Comparison of ENCODE assay signal across 28 cellular contexts in the genomic region with DNA sequence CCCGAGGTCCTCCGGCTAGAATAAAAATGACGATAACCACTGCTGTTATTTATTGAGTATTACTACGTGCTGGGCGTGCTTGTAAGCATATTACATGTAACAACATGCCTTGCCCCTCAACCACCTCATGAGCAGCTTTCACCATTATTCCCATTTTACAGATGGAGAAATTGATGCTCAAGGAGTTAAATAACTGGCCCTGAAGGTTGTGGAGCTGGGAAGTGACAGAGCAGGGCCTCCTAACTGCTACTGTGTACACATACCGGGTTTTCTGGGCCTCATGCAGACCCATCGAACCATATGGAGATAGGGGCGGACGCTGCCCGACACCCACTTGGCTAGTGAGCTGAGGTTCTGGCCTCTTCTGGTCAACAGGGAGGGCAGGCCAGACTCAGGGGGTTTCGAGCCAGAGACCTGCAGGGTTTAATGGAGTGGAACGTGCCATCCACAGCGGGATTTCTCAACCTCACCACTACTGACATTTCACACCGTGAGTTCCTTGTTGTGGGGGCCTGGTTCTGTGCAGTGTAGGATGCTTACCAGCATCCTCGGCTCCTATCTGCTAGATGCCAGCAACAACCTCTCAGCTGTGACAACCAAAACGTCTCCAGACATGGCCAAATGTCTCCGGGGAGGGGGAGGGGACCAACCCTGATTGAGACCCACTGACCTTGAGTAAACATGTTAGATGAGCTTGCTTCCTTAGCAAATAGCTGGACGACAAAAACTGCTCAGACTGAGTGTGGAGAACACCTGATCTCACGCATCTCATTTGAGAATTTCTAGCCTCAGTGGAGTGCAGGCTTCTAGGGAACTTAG.
DNase-seq lines count a peak whose midpoint lies in the region; ATAC-seq and TF ChIP-seq lines count a peak whose summit lies in the region.
"Had no signal": no experiment of that assay in that cellular context is flagged by ENCODE, and none has a peak within 500 bp of the region (broad histone marks: within the 10 kb centered on the region; RNA-seq: fewer than 3 reads in every experiment).

No MANE protein-coding gene starts in this region.

- H3K27me3 Mint-ChIP-seq in type B pancreatic cell (no peaks in the 10 kb centered on the region), GM23338 (ENCODE audit: insufficient read depth, low read depth, poor library complexity) (peaks cover 3% of the 10 kb centered on the region)
- H3K27me3 Mint-ChIP-seq: activated naive CD4-positive, alpha-beta T cell treated with anti-CD3 and anti-CD28 coated beads, Interleukin-2, amount 50 U/mL, for 24 hours had no signal

- CTCF ChIA-PET in RWPE1 (lab: Yijun Ruan, JAX) = interaction anchor here (0.6 kb wide), 1 partner anchor 65 kb away, joined by 4 read pairs; no protein-coding TSS in a partner anchor

- H3K36me3 ChIP-seq in iPS-20b (ENCODE audit: insufficient read depth, low read depth, low read length) (no peaks in the 10 kb centered on the region), GM23338 (ENCODE audit: insufficient read depth) (no peaks in the 10 kb centered on the region)
- H3K36me3 ChIP-seq: brain microvascular endothelial cell, gastrocnemius medialis, SJSA1, tibial nerve had no signal

- H3K36me3 Mint-ChIP-seq in type B pancreatic cell (no peaks in the 10 kb centered on the region), GM23338 (ENCODE audit: low read depth) (no peaks in the 10 kb centered on the region; the same call in 2 of the 3 replicates)

- no peak overlapping the region for H3K4me2 ChIP-seq in GM23338
- H3K4me2 ChIP-seq: BLaER1 treated with 17β-estradiol and CSF1 and Interleukin-3, amounts not matched to agents 10 nM and 100 nM had no signal

- no peaks in the 10 kb centered on the region for H3K79me2 ChIP-seq in GM23338 (replicated peaks; ENCODE audit: insufficient read depth)

- DNase-seq in NCI-H345 (lab: John Stamatoyannopoulos, UW) = peak; percentile 68
- DNase-seq in NCI-H345 treated with DMSO at 0.1 percent for 48 hours (lab: John Stamatoyannopoulos, UW; ENCODE audit: unreplicated experiment) = no peak
- no peak for DNase-seq in RWPE1 (ENCODE audit: low spot score)
- no peak for DNase-seq in type B pancreatic cell (ENCODE audit: extremely low spot score, unreplicated experiment)
- no peak for DNase-seq in HT-29 (ENCODE audit: low spot score)
- no peak for DNase-seq in GM13976 (ENCODE audit: low spot score)
- DNase-seq in GM23338 (ENCODE audit: low spot score) = no peak
- DNase-seq: activated CD4-positive, alpha-beta T cell treated with anti-CD3 and anti-CD28 coated beads for 4 hours; activated CD8-positive, alpha-beta T cell treated with anti-CD3 and anti-CD28 coated beads, Interleukin-2, amount 10 ng/mL, durations not matched to agents 7 days and 5 days; amniotic stem cell; brain microvascular endothelial cell; gastrocnemius medialis; immature natural killer cell; NCI-H1105; NCI-H2029; stimulated activated CD4-positive, alpha-beta T cell treated with anti-CD3 and anti-CD28 coated beads, Interleukin-4, amount 100 ng/mL, for 24 hours; T-helper 9 cell had no signal

- POLR2A ChIA-PET in RWPE1 (lab: Yijun Ruan, JAX; ENCODE audit: low non-redundant PET) = no interaction called here

- ATAC-seq in GM23338 = no peak
- ATAC-seq: activated CD8-positive, alpha-beta T cell treated with anti-CD3 and anti-CD28 coated beads, Interleukin-2, amount 10 ng/mL, durations not matched to agents 7 days and 5 days; gastrocnemius medialis; GM12878; K562; left lobe of liver had no signal

- H3K4me1 Mint-ChIP-seq in type B pancreatic cell (ENCODE audit: unreplicated experiment) (peaks cover 28% of the 10 kb centered on the region), GM23338 (peaks cover 12% of the 10 kb centered on the region; the same call in 2 of the 3 replicates)
- H3K4me1 Mint-ChIP-seq: activated naive CD4-positive, alpha-beta T cell treated with anti-CD3 and anti-CD28 coated beads, Interleukin-2, amount 50 U/mL, for 24 hours; immature natural killer cell had no signal

- H3K4me1 ChIP-seq in iPS-20b (ENCODE audit: insufficient read depth, low read length) = no peaks in the 10 kb centered on the region
- no peaks in the 10 kb centered on the region for H3K4me1 ChIP-seq in GM23338 (ENCODE audit: insufficient read depth)
- H3K4me1 ChIP-seq: BLaER1 treated with 17β-estradiol and CSF1 and Interleukin-3, amounts not matched to agents 10 nM and 100 nM; gastrocnemius medialis had no signal

- peaks cover 5% of the 10 kb centered on the region; the same call in 1 of the 2 replicates for H3K9me2 ChIP-seq in GM23338 (ENCODE audit: insufficient read depth)

- no peaks in the 10 kb centered on the region for H3K27me3 ChIP-seq in iPS-20b (ENCODE audit: insufficient read depth, low read length)
- no peaks in the 10 kb centered on the region for H3K27me3 ChIP-seq in GM23338 (ENCODE audit: insufficient read depth)
- H3K27me3 ChIP-seq: BLaER1 treated with 17β-estradiol and CSF1 and Interleukin-3, amounts not matched to agents 10 nM and 100 nM; brain microvascular endothelial cell; dorsolateral prefrontal cortex; gastrocnemius medialis; SJSA1; tibial nerve had no signal

- in situ Hi-C loops in GM13976 (cut with MboI; ENCODE audit: low sequenced_read_pairs, unreplicated experiment) = no loop called here

- H3K4me3 Mint-ChIP-seq in type B pancreatic cell (peak overlapping the region; percentile 68), GM23338 (no peak overlapping the region)
- H3K4me3 Mint-ChIP-seq: activated CD8-positive, alpha-beta T cell treated with anti-CD3 and anti-CD28 coated beads, Interleukin-2, amount 10 ng/mL, durations not matched to agents 7 days and 5 days; activated naive CD4-positive, alpha-beta T cell treated with anti-CD3 and anti-CD28 coated beads, Interleukin-2, amount 50 U/mL, for 24 hours; immature natural killer cell had no signal

- H3K27ac Mint-ChIP-seq in type B pancreatic cell (peak overlapping the region; percentile 92), GM23338 (no peak overlapping the region)
- H3K27ac Mint-ChIP-seq: activated CD8-positive, alpha-beta T cell treated with anti-CD3 and anti-CD28 coated beads, Interleukin-2, amount 10 ng/mL, durations not matched to agents 7 days and 5 days; activated naive CD4-positive, alpha-beta T cell treated with anti-CD3 and anti-CD28 coated beads, Interleukin-2, amount 50 U/mL, for 24 hours; activated T-helper 2 cell treated with anti-CD3 and anti-CD28 coated beads, Interferon-gamma antibody, Interleukin-2, Interleukin-4, amounts not matched to agents 10 μg/mL and 5 μg/mL and 100 μg/mL, durations not matched to agents 14 hours and 24 hours and 36 hours; immature natural killer cell had no signal

- no peaks in the 10 kb centered on the region for H3K9me3 ChIP-seq in iPS-20b (ENCODE audit: insufficient read depth, low read depth, low read length)
- H3K9me3 ChIP-seq: gastrocnemius medialis, tibial nerve had no signal

- H3K9me3 Mint-ChIP-seq in type B pancreatic cell (peaks cover 16% of the 10 kb centered on the region), GM23338 (no peaks in the 10 kb centered on the region)
- H3K9me3 Mint-ChIP-seq: activated naive CD4-positive, alpha-beta T cell treated with anti-CD3 and anti-CD28 coated beads, Interleukin-2, amount 50 U/mL, for 24 hours; activated T-helper 2 cell treated with anti-CD3 and anti-CD28 coated beads, Interferon-gamma antibody, Interleukin-2, Interleukin-4, amounts not matched to agents 10 μg/mL and 5 μg/mL and 100 μg/mL, durations not matched to agents 14 hours and 24 hours and 36 hours; immature natural killer cell had no signal

- H2AFZ ChIP-seq in GM23338 = no peak overlapping the region

- H3K9ac ChIP-seq in iPS-20b (ENCODE audit: low read depth, low read length) = no peak overlapping the region
- H3K9ac ChIP-seq: BLaER1 treated with 17β-estradiol and CSF1 and Interleukin-3, amounts not matched to agents 10 nM and 100 nM had no signal

- no peaks in the 10 kb centered on the region for H3F3A ChIP-seq in GM23338 (replicated peaks; ENCODE audit: low read depth)

- TF ChIP-seq CTCF in RWPE1 (conservative IDR thresholded peaks at IDR 0.05; ENCODE audit: low read depth) (no peak), type B pancreatic cell (conservative IDR thresholded peaks at IDR 0.05) (no peak), GM13976 (IDR thresholded peaks at IDR 0.05; ENCODE audit: borderline replicate concordance, control extremely low read depth, extremely low read depth, insufficient read depth, missing control alignments) (no peak), GM23338 (conservative IDR thresholded peaks at IDR 0.05; ENCODE audit: low read depth in 2 of 2) (no peak)

- H3K27ac ChIP-seq in RWPE1 (peak overlapping the region; percentile 77), iPS-20b (ENCODE audit: low read length) (peak overlapping the region; percentile 15), GM23338 (ENCODE audit: low read depth) (no peak overlapping the region)
- H3K27ac ChIP-seq: 22Rv1; BLaER1 treated with 17β-estradiol and CSF1 and Interleukin-3, amounts not matched to agents 10 nM and 100 nM; brain microvascular endothelial cell; dorsolateral prefrontal cortex; gastrocnemius medialis; SJSA1 had no signal

- H4K20me1 ChIP-seq in GM23338 (replicated peaks; ENCODE audit: insufficient read depth) = no peaks in the 10 kb centered on the region
- H4K20me1 ChIP-seq: BLaER1 treated with 17β-estradiol and CSF1 and Interleukin-3, amounts not matched to agents 10 nM and 100 nM had no signal

- H3K4me3 ChIP-seq in iPS-20b (ENCODE audit: low read length) (no peak overlapping the region), GM23338 (no peak overlapping the region)
- H3K4me3 ChIP-seq: BLaER1 treated with 17β-estradiol and CSF1 and Interleukin-3, amounts not matched to agents 10 nM and 100 nM; dorsolateral prefrontal cortex; gastrocnemius medialis; GM12878; K562; SJSA1; tibial nerve had no signal

TF ChIP-seq in GM23338, 12 proteins besides CTCF, POLR2A, EP300 and RAD21 (continues in another document):
- TF ChIP-seq CREB1 (CRISPR knock-in tag; IDR thresholded peaks at IDR 0.05; ENCODE audit: low read depth) (no peak), EZH2phosphoT487 (IDR thresholded peaks at IDR 0.05; ENCODE audit: unreplicated experiment) (no peak), EZH2 (IDR thresholded peaks at IDR 0.05; ENCODE audit: low read depth, unreplicated experiment) (no peak), ETS1 (IDR thresholded peaks at IDR 0.05) (no peak), STAT1 (IDR thresholded peaks at IDR 0.05; ENCODE audit: unreplicated experiment) (no peak)
